ENCODE assay signal across 8 cellular contexts in the genomic region with DNA sequence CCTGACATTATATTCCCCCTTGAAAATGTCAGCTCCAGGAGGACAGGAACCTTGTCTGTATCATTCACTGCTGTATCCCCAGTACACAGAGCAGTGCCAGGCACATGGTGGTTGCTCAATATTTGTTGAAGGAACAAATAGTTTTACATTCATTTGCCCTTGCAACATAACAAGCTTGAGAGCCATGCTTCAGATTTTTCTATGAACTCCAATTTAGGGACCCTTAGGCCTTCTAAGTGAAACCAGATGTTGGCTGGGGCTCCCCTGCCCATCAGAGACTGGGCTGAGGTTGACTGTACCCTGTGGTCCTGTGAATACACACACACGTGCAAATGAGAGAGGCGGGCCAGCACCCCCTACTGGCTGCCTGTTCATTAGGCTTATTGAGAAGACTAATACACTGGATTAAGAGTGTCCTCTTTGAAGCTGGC.
DNase-seq lines count a peak whose midpoint lies in the region; ATAC-seq and TF ChIP-seq lines count a peak whose summit lies in the region.

No MANE protein-coding gene starts in this region.

- no peaks in the 10 kb centered on the region for H3K36me3 ChIP-seq in NT2/D1 (ENCODE audit: insufficient read depth, insufficient read length, low read length)
- H3K36me3 ChIP-seq in upper lobe of left lung = no peaks in the 10 kb centered on the region

- H3K9me3 ChIP-seq in NT2/D1 (ENCODE audit: insufficient read depth, low read length) (no peaks in the 10 kb centered on the region), upper lobe of left lung (no peaks in the 10 kb centered on the region)

- 57% methylated on average over 2 of the region's 2 CpGs; no CpG with 5 or more reads in 1 of the 2 donors for WGBS in upper lobe of left lung, 2 donors

- H3K27me3 ChIP-seq in NT2/D1 (ENCODE audit: insufficient read depth, insufficient read length) = no peaks in the 10 kb centered on the region
- no peaks in the 10 kb centered on the region for H3K27me3 ChIP-seq in upper lobe of left lung

- H3K4me1 ChIP-seq in NT2/D1 (ENCODE audit: insufficient read depth, insufficient read length) (no peaks in the 10 kb centered on the region), upper lobe of left lung (no peaks in the 10 kb centered on the region)

- peak; percentile 73 for ATAC-seq in GM19395 (IDR thresholded peaks at IDR 0.05; ENCODE audit: unreplicated experiment)
- ATAC-seq in upper lobe of left lung (ENCODE audit: low FRiP score in 2 of 2) = peak; percentile 52 to 55
- ATAC-seq in HG03571 (IDR thresholded peaks at IDR 0.05; ENCODE audit: unreplicated experiment) = no peak

- TF ChIP-seq CTCF in fibroblast of the aortic adventitia (IDR thresholded peaks at IDR 0.05; ENCODE audit: insufficient read depth, low read length) (peak; percentile 34), upper lobe of left lung (IDR thresholded peaks at IDR 0.05) (peak in 1 of 6 experiments; percentile 22)

- H3K27ac ChIP-seq in upper lobe of left lung = no peak overlapping the region

- no peak overlapping the region for H3K9ac ChIP-seq in NT2/D1 (ENCODE audit: insufficient read length, low read depth)

- DNase-seq in AG08396 (ENCODE audit: low spot score) (peak; percentile 10), NT2/D1 (ENCODE audit: low read depth, low spot score) (peak; percentile 16), fibroblast of the aortic adventitia (ENCODE audit: low read depth) (peak; percentile 14), upper lobe of left lung (peak in 1 of 2 donors; percentile 40), COR-L47 (lab: John Stamatoyannopoulos, UW) (no peak), glomerular visceral epithelial cell (ENCODE audit: extremely low spot score) (no peak)

- peak in 1 of 4 donors; percentile 31 for TF ChIP-seq EP300 in upper lobe of left lung (IDR thresholded peaks at IDR 0.05)

- H3K4me3 ChIP-seq in NT2/D1 (ENCODE audit: insufficient read length, low read depth) (no peak overlapping the region), fibroblast of the aortic adventitia (ENCODE audit: low read depth, low read length) (no peak overlapping the region), upper lobe of left lung (no peak overlapping the region)

- no peak for TF ChIP-seq POLR2A in upper lobe of left lung (IDR thresholded peaks at IDR 0.05)

Comparison
In these comparisons a context has a peak if more than half of its experiments do, and no peak if none do; other contexts are left out.
1. DNase-seq: peak in AG08396 (single experiment), NT2/D1 (single experiment) and fibroblast of the aortic adventitia (single experiment); none in COR-L47 (single experiment) and glomerular visceral epithelial cell (single experiment).